In genomic region chr1:67771152-67771551, GRCh38 we compare ENCODE assay signal across 8 cellular contexts.
A peak's percentile ranks its signal among the peaks of the same experiment; 100 is the strongest.
DNase-seq lines count a peak whose midpoint lies in the region; ATAC-seq and TF ChIP-seq lines count a peak whose summit lies in the region.
"Had no signal": no experiment of that assay in that cellular context is flagged by ENCODE, and none has a peak within 500 bp of the region (broad histone marks: within the 10 kb centered on the region; RNA-seq: fewer than 3 reads in every experiment).

No MANE protein-coding gene starts in this region.

- H3K27me3 ChIP-seq in gastroesophageal sphincter, result no peaks in the 10 kb centered on the region

- ATAC-seq in gastroesophageal sphincter, result no peak
- ATAC-seq in HG03432 (IDR thresholded peaks at IDR 0.05; ENCODE audit: unreplicated experiment), result no peak
- ATAC-seq in HG03460 (IDR thresholded peaks at IDR 0.05; ENCODE audit: unreplicated experiment), result no peak

- no peak for TF ChIP-seq POLR2A in gastroesophageal sphincter (IDR thresholded peaks at IDR 0.05)

- H3K4me1 ChIP-seq in gastroesophageal sphincter, result peaks cover 0 to 47% (median 3%) of the 10 kb centered on the region in 3 donors

- peaks cover 0 to 16% of the 10 kb centered on the region in 2 donors for H3K36me3 ChIP-seq in gastroesophageal sphincter

- TF ChIP-seq CTCF in GM12873 (IDR thresholded peaks at IDR 0.05; ENCODE audit: insufficient read depth, low read depth, low read length, missing control alignments) (peak; percentile 41), gastroesophageal sphincter (IDR thresholded peaks at IDR 0.05) (peak in 1 of 4 experiments; percentile 26)

- TF ChIP-seq EP300 in gastroesophageal sphincter (IDR thresholded peaks at IDR 0.05), result no peak

- H3K9me3 ChIP-seq in gastroesophageal sphincter, result no peaks in the 10 kb centered on the region

- peak overlapping the region; percentile 47 for H3K27ac ChIP-seq in epithelial cell of prostate
- H3K27ac ChIP-seq in gastroesophageal sphincter, result peak overlapping the region in 1 of 4 donors; percentile 12

- peak; percentile 14 for DNase-seq in OCI-M1 (lab: John Stamatoyannopoulos, UW)
- DNase-seq in epithelial cell of prostate (ENCODE audit: low read depth, low spot score), result peak; percentile 97
- peak; percentile 78 for DNase-seq in renal cortical epithelial cell (ENCODE audit: low read depth)
- DNase-seq: activated CD4-positive, alpha-beta T cell treated with anti-CD3 and anti-CD28 coated beads, Interleukin-2, amount 50 U/mL, for 48 hours had no signal

- WGBS in gastroesophageal sphincter (ENCODE audit: low coverage in 1 of 2), 2 donors, result 63 to 80% methylated on average over 1 to 6 of the region's 6 CpGs

- H3K4me3 ChIP-seq in gastroesophageal sphincter, result no peak overlapping the region

Comparison
In these comparisons a context has a peak if more than half of its experiments do, and no peak if none do; other contexts are left out.
1. DNase-seq: peak in every context shown above with its lines; median percentile 97 in epithelial cell of prostate; 78 in renal cortical epithelial cell; 14 in OCI-M1.